Comparison of ENCODE assay signal across 16 cellular contexts in the genomic region with DNA sequence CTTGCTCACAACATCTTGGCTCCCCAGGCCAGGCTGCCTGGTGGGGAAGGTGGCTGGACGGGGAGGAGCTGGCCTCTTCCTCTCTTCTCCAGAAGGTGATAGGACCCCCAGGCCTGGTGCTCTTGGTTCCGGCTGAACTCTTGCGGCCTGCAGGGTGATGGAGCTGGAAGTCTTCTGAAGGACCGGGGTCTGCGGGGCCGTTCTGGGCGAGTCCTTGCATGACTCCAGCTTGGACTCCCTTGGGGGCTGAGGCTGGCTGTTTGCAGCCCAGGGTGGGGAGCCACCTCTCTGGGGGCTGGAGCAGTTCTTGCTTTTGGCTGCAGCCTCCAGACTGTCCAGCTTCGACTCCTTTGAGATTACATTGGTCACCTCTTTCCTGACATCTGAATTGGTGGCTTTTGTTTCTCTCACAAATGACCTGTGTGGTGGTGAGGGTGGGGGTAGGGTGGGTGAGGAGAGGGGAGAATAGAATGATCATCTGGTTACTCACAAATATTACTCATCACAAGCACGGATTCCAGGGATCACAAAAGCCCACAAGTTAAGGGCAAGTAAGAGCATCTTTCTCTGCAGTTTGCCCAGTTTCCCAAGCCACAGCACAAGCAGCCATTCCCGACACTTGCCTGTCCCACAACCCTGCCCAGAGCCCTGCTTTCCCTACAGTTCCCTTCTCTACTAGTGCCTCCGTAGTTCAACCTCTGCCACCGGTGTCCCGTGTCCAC.
DNase-seq lines count a peak whose midpoint lies in the region; TF ChIP-seq lines count a peak whose summit lies in the region.
"Had no signal": no experiment of that assay in that cellular context is flagged by ENCODE, and none has a peak within 500 bp of the region (broad histone marks: within the 10 kb centered on the region; RNA-seq: fewer than 3 reads in every experiment).

No MANE protein-coding gene starts in this region.

- peaks cover 47% of the 10 kb centered on the region for H3K4me1 ChIP-seq in skeletal muscle satellite cell (ENCODE audit: control insufficient read depth, insufficient read depth, low read length)
- H3K4me1 ChIP-seq: testis had no signal

- peak overlapping the region; percentile 56 for H3K9ac ChIP-seq in skeletal muscle satellite cell (ENCODE audit: low read depth, low read length)

- no peaks in the 10 kb centered on the region for H3K27me3 ChIP-seq in skeletal muscle satellite cell (ENCODE audit: control insufficient read depth, insufficient read depth, low read length)
- H3K27me3 ChIP-seq: testis had no signal

- H3K9me3 ChIP-seq in skeletal muscle satellite cell (replicated peaks; ENCODE audit: low read length) = no peaks in the 10 kb centered on the region
- H3K9me3 ChIP-seq: testis had no signal

- H3K4me3 ChIP-seq in fibroblast of the aortic adventitia (ENCODE audit: low read depth, low read length) = no peak overlapping the region
- H3K4me3 ChIP-seq in skeletal muscle satellite cell (ENCODE audit: low read length) = peak overlapping the region; percentile 36
- H3K4me3 ChIP-seq: K562, testis had no signal

- DNase-seq in H4 (ENCODE audit: low spot score) (peak; percentile 64), SW480 (ENCODE audit: low spot score) (peak; percentile 74), fibroblast of the aortic adventitia (ENCODE audit: low read depth) (peak; percentile 75), NCI-H2081 (lab: John Stamatoyannopoulos, UW) (no peak), DMS79 (lab: John Stamatoyannopoulos, UW) (no peak), NOMO-1 treated with dmso at 0.1 percent for 144 hours (lab: John Stamatoyannopoulos, UW; ENCODE audit: unreplicated experiment) (no peak)
- no peak for DNase-seq in activated naive CD4-positive, alpha-beta T cell (lab: John Stamatoyannopoulos, UW)
- DNase-seq: activated CD4-positive, CD25-positive, alpha-beta regulatory T cell treated with anti-CD3 and anti-CD28 coated beads, Interleukin-2, amount 50 U/mL, for 72 hours; activated T-cell treated with anti-CD3 and anti-CD28 coated beads, Interleukin-2, amount 50 U/mL, for 1 hour; DMS153; naive B cell; NCI-H187; small intestine; testis had no signal

- TF ChIP-seq CTCF in fibroblast of the aortic adventitia (IDR thresholded peaks at IDR 0.05; ENCODE audit: insufficient read depth, low read length) = no peak

- H3K4me2 ChIP-seq in skeletal muscle satellite cell (ENCODE audit: low read length) = peak overlapping the region; percentile 61

- H3K36me3 ChIP-seq in skeletal muscle satellite cell (ENCODE audit: insufficient read depth, low read length) = no peaks in the 10 kb centered on the region

Comparison
In these comparisons a context has a peak if more than half of its experiments do, and no peak if none do; other contexts are left out.
1. DNase-seq: peak in H4 (single experiment), SW480 (single experiment) and fibroblast of the aortic adventitia (single experiment); none in NCI-H2081 (0 of 2), activated naive CD4-positive, alpha-beta T cell (0 of 4), DMS79 (single experiment) and NOMO-1 treated with dmso at 0.1 percent for 144 hours (single experiment).